Comparison of ENCODE assay signal across 18 cellular contexts in the genomic region with DNA sequence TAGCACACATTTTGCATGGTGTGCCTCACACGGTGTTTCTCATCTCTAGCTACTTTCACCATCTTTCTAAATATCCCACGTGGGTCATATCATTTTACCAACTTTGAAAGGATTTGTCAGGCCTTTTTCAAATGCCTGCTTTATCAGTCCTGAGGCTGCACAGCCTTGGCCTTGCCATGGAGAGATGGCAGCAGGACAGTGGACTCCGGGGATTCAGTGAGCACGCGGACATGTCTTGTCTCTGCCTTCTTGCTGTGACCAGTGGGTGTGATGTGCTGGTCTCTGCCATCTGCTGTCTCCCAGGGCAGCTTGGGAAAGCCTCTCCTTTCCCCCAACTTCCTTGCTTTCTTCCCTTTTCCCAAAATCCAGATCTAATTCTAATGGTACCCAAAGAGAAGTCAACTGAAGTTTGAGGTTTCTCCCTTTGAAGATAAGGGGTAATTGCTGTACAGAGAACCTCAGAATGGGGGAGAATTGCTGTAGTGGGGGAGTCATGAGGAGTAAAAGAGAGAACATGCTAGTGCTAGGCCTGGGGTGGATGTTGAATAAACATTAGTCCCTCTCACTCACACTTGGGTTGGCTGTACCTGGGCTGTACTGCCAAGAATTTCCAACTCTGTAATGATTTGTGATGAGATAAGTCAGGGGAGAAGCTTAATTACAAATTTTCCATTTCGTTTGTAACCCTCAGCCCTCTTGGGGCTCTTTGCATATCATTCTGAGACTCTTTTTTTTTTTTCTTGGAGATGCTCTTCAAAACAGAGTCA.
DNase-seq lines count a peak whose midpoint lies in the region; ATAC-seq, FAIRE-seq and TF ChIP-seq lines count a peak whose summit lies in the region.
"Had no signal": no experiment of that assay in that cellular context is flagged by ENCODE, and none has a peak within 500 bp of the region (broad histone marks: within the 10 kb centered on the region; RNA-seq: fewer than 3 reads in every experiment).

No MANE protein-coding gene starts in this region.

- H3K36me3 ChIP-seq in HepG2 (replicated peaks in 1 of 2; ENCODE audit: control insufficient read depth in 1 of 2, insufficient read depth in 2 of 2, low read length in 2 of 2) (no peaks in the 10 kb centered on the region), A673 (ENCODE audit: insufficient read depth, low read length, poor library complexity, severe bottlenecking) (no peaks in the 10 kb centered on the region)
- H3K36me3 ChIP-seq: ascending aorta, HAP-1, right lobe of liver had no signal

- no peak for FAIRE-seq in HepG2 (lab: Jason Lieb, UNC)
- FAIRE-seq: endometrium, RCC 7860 had no signal

- no peak overlapping the region for H3K4me2 ChIP-seq in HepG2 (ENCODE audit: low read depth, low read length)

- intact Hi-C loops in activated B cell treated with CpG ODN at 0.5 μM for 24 hours (cut with micrococcal nuclease) (loop anchor here (1.0 to 5.0 kb wide), 7 partner anchors 16 to 505 kb away; no protein-coding TSS in a partner anchor), HepG2 (cut with micrococcal nuclease; ENCODE audit: unreplicated experiment) (loop anchor here (1.0 kb wide), 1 partner anchor 62 kb away; no protein-coding TSS in a partner anchor), A673 (cut with micrococcal nuclease; ENCODE audit: unreplicated experiment) (loop anchor here (2.0 to 5.0 kb wide), 2 partner anchors 98 to 504 kb away; no protein-coding TSS in a partner anchor)

- 93% methylated on average over 6 of the region's 6 CpGs for WGBS in HepG2 (ENCODE audit: low lambda C conversion rate)

- no peaks in the 10 kb centered on the region for H3K9me3 Mint-ChIP-seq in activated naive CD4-positive, alpha-beta T cell treated with anti-CD3 and anti-CD28 coated beads, Interleukin-2, amount 50 U/mL, for 72 hours
- H3K9me3 Mint-ChIP-seq in activated B cell treated with CpG ODN at 0.5 μM for 24 hours = no peaks in the 10 kb centered on the region
- H3K9me3 Mint-ChIP-seq: CD4-positive, CD25-positive, alpha-beta regulatory T cell; T-helper 1 cell treated with Interleukin-12 subunit alpha and Interleukin-12 subunit beta and Interleukin-4 antibody, amounts not matched to agents 30 μg/mL and 1 μg/mL, for 36 hours had no signal

- no peaks in the 10 kb centered on the region for H3K27me3 ChIP-seq in HepG2 (ENCODE audit: control insufficient read depth in 1 of 2, insufficient read depth in 2 of 2, low read length in 2 of 2)
- no peaks in the 10 kb centered on the region for H3K27me3 ChIP-seq in A673 (replicated peaks; ENCODE audit: insufficient read depth, low read depth, low read length, poor library complexity)
- H3K27me3 ChIP-seq: ascending aorta, right lobe of liver had no signal

- no peak overlapping the region for H3K27ac ChIP-seq in HepG2 (ENCODE audit: extremely low read length, insufficient read depth, low read length)
- H3K27ac ChIP-seq in A673 (ENCODE audit: low read depth, low read length, poor library complexity, severe bottlenecking) = no peak overlapping the region
- H3K27ac ChIP-seq in substantia nigra (ENCODE audit: low read depth, low read length, poor library complexity, severe bottlenecking) = no peak overlapping the region
- H3K27ac ChIP-seq: right lobe of liver had no signal

- in situ Hi-C loops in HepG2 (cut with HindIII; ENCODE audit: extremely low pct_ligation_motif_present, low pct_unique_long_range_greater_than_20kb) = no loop called here

- H3K36me3 Mint-ChIP-seq in activated naive CD4-positive, alpha-beta T cell treated with anti-CD3 and anti-CD28 coated beads, Interleukin-2, amount 50 U/mL, for 72 hours = peaks cover 0 to 13% of the 10 kb centered on the region in 2 donors
- H3K36me3 Mint-ChIP-seq in activated B cell treated with CpG ODN at 0.5 μM for 24 hours (ENCODE audit: low read depth) = peaks cover 14% of the 10 kb centered on the region
- H3K36me3 Mint-ChIP-seq: activated CD8-positive, alpha-beta memory T cell treated with anti-CD3 and anti-CD28 coated beads, Interleukin-2, amount 10 ng/mL, durations not matched to agents 7 days and 5 days; CD4-positive, CD25-positive, alpha-beta regulatory T cell had no signal

- TF ChIP-seq CTCF in activated B cell treated with CpG ODN at 0.5 μM for 24 hours (IDR thresholded peaks at IDR 0.05) = no peak
- no peak for TF ChIP-seq CTCF in HepG2 (CRISPR knock-in tag; IDR thresholded peaks at IDR 0.05)
- no peak for TF ChIP-seq CTCF in A673 (conservative IDR thresholded peaks at IDR 0.05; ENCODE audit: low read depth, low read length)

- H4K20me1 ChIP-seq in HepG2 (ENCODE audit: insufficient read depth, low read length) = no peaks in the 10 kb centered on the region

- CTCF ChIA-PET in activated B cell treated with CpG ODN at 0.5 μM for 24 hours (lab: Charles Lee) = interaction anchor here (0.6 to 2.2 kb wide), 18 partner anchors 13 to 609 kb away, joined by 3 to 9 read pairs (median 4); no protein-coding TSS in a partner anchor
- CTCF ChIA-PET in HepG2 (lab: Yijun Ruan, JAX; ENCODE audit: low intra/inter-chr PET ratio, low total read pairs) = interaction anchor here (2.0 kb wide), 1 partner anchor 193 kb away, joined by 8 read pairs; no protein-coding TSS in a partner anchor
- CTCF ChIA-PET in A673 (lab: Charles Lee) = interaction anchor here (0.7 kb wide), 1 partner anchor 48 kb away, joined by 4 read pairs; no protein-coding TSS in a partner anchor

- DNase-seq in activated naive CD4-positive, alpha-beta T cell treated with anti-CD3 and anti-CD28 coated beads, Interleukin-2, amount 50 U/mL, for 72 hours (ENCODE audit: low spot score in 2 of 2) = no peak
- DNase-seq in activated naive CD4-positive, alpha-beta T cell treated with Interleukin-2 at 50 U/mL for 16 hours = no peak
- no peak for DNase-seq in activated B cell treated with CpG ODN at 0.5 μM for 24 hours
- DNase-seq in HepG2 (ENCODE audit: low spot score) = no peak
- DNase-seq in ureter (ENCODE audit: low spot score) = peak; percentile 2
- no peak for DNase-seq in A673 (ENCODE audit: low spot score)
- no peak for DNase-seq in substantia nigra (lab: John Stamatoyannopoulos, UW)
- DNase-seq: activated gamma-delta T cell, NCI-H2171, nephron progenitor cell had no signal

- TF ChIP-seq RAD21 in HepG2 (CRISPR knock-in tag; IDR thresholded peaks at IDR 0.05) = no peak

- peaks cover 83% of the 10 kb centered on the region for H3K4me1 Mint-ChIP-seq in activated B cell treated with CpG ODN at 0.5 μM for 24 hours

- POLR2A ChIA-PET in activated B cell treated with CpG ODN at 0.5 μM for 24 hours (lab: Charles Lee) (interaction anchor here (0.6 to 2.6 kb wide), 7 partner anchors 10 to 505 kb away, joined by 3 to 19 read pairs (median 5); no protein-coding TSS in a partner anchor), HepG2 (lab: Yijun Ruan, JAX) (no interaction called here), A673 (lab: Charles Lee; ENCODE audit: low non-redundant PET) (no interaction called here)

- H3K79me2 ChIP-seq in HepG2 (ENCODE audit: insufficient read depth, low read length) = peaks cover 27% of the 10 kb centered on the region

- peak; percentile 53 to 62 for ATAC-seq in activated naive CD4-positive, alpha-beta T cell treated with anti-CD3 and anti-CD28 coated beads, Interleukin-2, amount 50 U/mL, for 72 hours
- ATAC-seq in activated B cell treated with CpG ODN at 0.5 μM for 24 hours (ENCODE audit: low read depth) = no peak
- ATAC-seq in HepG2 = no peak

- H3K4me3 ChIP-seq in HepG2 (replicated peaks in 1 of 3; ENCODE audit: insufficient read depth in 1 of 3, low read depth in 2 of 3, low read length in 3 of 3) = no peak overlapping the region
- H3K4me3 ChIP-seq in A673 (ENCODE audit: low read depth, low read length, poor library complexity, severe bottlenecking) = no peak overlapping the region
- H3K4me3 ChIP-seq: ascending aorta, HAP-1, right lobe of liver had no signal

- H3K4me1 ChIP-seq in HepG2 (ENCODE audit: insufficient read depth, low read length) = peaks cover 24% of the 10 kb centered on the region
- H3K4me1 ChIP-seq in A673 (ENCODE audit: insufficient read depth, low read length, poor library complexity, severe bottlenecking) = peaks cover 33% of the 10 kb centered on the region

- BruUV-seq in HepG2 (replicated peaks; lab: Mats Ljungman, UMichigan) (no TSS peak), A673 (replicated peaks; lab: Mats Ljungman, UMichigan) (no TSS peak)

- H3K4me3 Mint-ChIP-seq in activated B cell treated with CpG ODN at 0.5 μM for 24 hours = peak overlapping the region; percentile 11
- H3K4me3 Mint-ChIP-seq: activated CD8-positive, alpha-beta memory T cell treated with anti-CD3 and anti-CD28 coated beads, Interleukin-2, amount 10 ng/mL, durations not matched to agents 7 days and 5 days; CD4-positive, CD25-positive, alpha-beta regulatory T cell; nephron progenitor cell; T-helper 1 cell treated with Interleukin-12 subunit alpha and Interleukin-12 subunit beta and Interleukin-4 antibody, amounts not matched to agents 30 μg/mL and 1 μg/mL, for 36 hours had no signal

- H3K27me3 Mint-ChIP-seq in activated B cell treated with CpG ODN at 0.5 μM for 24 hours = no peaks in the 10 kb centered on the region
- H3K27me3 Mint-ChIP-seq: activated CD8-positive, alpha-beta memory T cell treated with anti-CD3 and anti-CD28 coated beads, Interleukin-2, amount 10 ng/mL, durations not matched to agents 7 days and 5 days; CD4-positive, CD25-positive, alpha-beta regulatory T cell had no signal

- no peak overlapping the region for H3K9ac ChIP-seq in HepG2 (ENCODE audit: insufficient read depth, low read depth, low read length)

- H3K9me3 ChIP-seq in HepG2 (ENCODE audit: low read length) = peaks cover 9% of the 10 kb centered on the region
- H3K9me3 ChIP-seq in A673 (ENCODE audit: low read depth, low read length, poor library complexity, severe bottlenecking) = peaks cover 3% of the 10 kb centered on the region
- H3K9me3 ChIP-seq: ascending aorta, right lobe of liver had no signal

- H3K27ac Mint-ChIP-seq in activated naive CD4-positive, alpha-beta T cell treated with anti-CD3 and anti-CD28 coated beads, Interleukin-2, amount 50 U/mL, for 72 hours = peak overlapping the region in 1 of 2 donors; percentile 22
- peak overlapping the region; percentile 75 for H3K27ac Mint-ChIP-seq in activated B cell treated with CpG ODN at 0.5 μM for 24 hours
- H3K27ac Mint-ChIP-seq: nephron progenitor cell; T-helper 1 cell treated with Interleukin-12 subunit alpha and Interleukin-12 subunit beta and Interleukin-4 antibody, amounts not matched to agents 30 μg/mL and 1 μg/mL, for 36 hours had no signal

- no peak overlapping the region for H2AFZ ChIP-seq in HepG2 (ENCODE audit: low read length)

- TF ChIP-seq EP300 in HepG2 (IDR thresholded peaks at IDR 0.05; ENCODE audit: low read depth in 2 of 2, low read length in 2 of 2) (no peak), HepG2 (CRISPR knock-in tag; IDR thresholded peaks at IDR 0.05; ENCODE audit: borderline replicate concordance) (no peak)

- TF ChIP-seq POLR2A in HepG2 (IDR thresholded peaks at IDR 0.05; ENCODE audit: insufficient read depth in 1 of 2, low read depth in 2 of 2, low read length in 2 of 2) = no peak

TF ChIP-seq in HepG2, 621 proteins besides CTCF, POLR2A, EP300 and RAD21:
- TF ChIP-seq RBM22 (optimal IDR thresholded peaks at IDR 0.05; ENCODE audit: low read length) = peak; percentile 19
- TF ChIP-seq, protein P1, sequence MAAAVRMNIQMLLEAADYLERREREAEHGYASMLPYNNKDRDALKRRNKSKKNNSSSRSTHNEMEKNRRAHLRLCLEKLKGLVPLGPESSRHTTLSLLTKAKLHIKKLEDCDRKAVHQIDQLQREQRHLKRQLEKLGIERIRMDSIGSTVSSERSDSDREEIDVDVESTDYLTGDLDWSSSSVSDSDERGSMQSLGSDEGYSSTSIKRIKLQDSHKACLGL (CRISPR knock-in tag; IDR thresholded peaks at IDR 0.05) = no peak

Comparison
In these comparisons a context has a peak if more than half of its experiments do, and no peak if none do; other contexts are left out.
1. ATAC-seq: peak in activated naive CD4-positive, alpha-beta T cell treated with anti-CD3 and anti-CD28 coated beads, Interleukin-2, amount 50 U/mL, for 72 hours (2 of 2); none in activated B cell treated with CpG ODN at 0.5 μM for 24 hours (single experiment) and HepG2 (single experiment).